22 cellular contexts compared by ENCODE assay signal in the genomic region with DNA sequence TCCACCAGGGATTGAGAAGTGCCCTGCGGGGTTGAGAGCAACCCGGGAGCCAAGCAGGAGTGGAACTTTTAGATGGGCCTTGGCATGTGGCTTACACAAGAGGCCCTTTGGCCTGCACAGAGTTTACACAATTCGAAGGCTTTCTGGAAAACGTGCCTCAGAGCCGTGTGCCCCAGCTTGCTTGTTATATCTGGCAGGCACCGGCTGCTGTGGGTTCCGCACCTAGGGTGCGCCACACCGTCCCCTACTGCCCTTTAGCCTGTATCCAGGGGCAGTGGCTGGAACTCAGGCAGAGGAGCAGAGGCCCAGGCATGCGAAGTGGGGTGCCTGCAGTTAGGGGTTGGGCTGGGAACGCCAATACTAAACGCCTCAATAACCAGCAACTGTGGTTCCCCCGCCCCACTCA. TPM values are rescaled to one million over a fixed set of nuclear protein-coding genes. Genes with fewer than 3 reads are reported as not detected.
"Had no signal": no experiment of that assay in that cellular context is flagged by ENCODE, and none has a peak within 500 bp of the region (broad histone marks: within the 10 kb centered on the region; RNA-seq: fewer than 3 reads in every experiment).

No MANE protein-coding gene starts in this region.

- H3K27me3 ChIP-seq: cardiac muscle cell had no signal

- H3K36me3 ChIP-seq: brain microvascular endothelial cell, cardiac muscle cell had no signal

- ATAC-seq: activated CD4-positive, alpha-beta T cell treated with anti-CD3 and anti-CD28 coated beads for 36 hours; activated T-cell treated with anti-CD3 and anti-CD28 coated beads, Interleukin-2, amount 50 U/mL, for 72 hours had no signal

- H3K4me1 Mint-ChIP-seq: activated CD4-positive, alpha-beta memory T cell treated with anti-CD3 and anti-CD28 coated beads, Interleukin-2, amount 10 ng/mL, durations not matched to agents 7 days and 5 days had no signal

- DNase-seq: activated CD4-positive, alpha-beta memory T cell treated with anti-CD3 and anti-CD28 coated beads, Interleukin-2, amount 10 ng/mL, durations not matched to agents 7 days and 5 days; activated CD4-positive, alpha-beta T cell treated with anti-CD3 and anti-CD28 coated beads for 36 hours; activated CD4-positive, alpha-beta T cell treated with anti-CD3 and anti-CD28 coated beads, Interleukin-2, amount 50 U/mL, for 1 hour; activated gamma-delta T cell treated with Interleukin-2 at 50 U/mL for 16 hours; activated naive CD4-positive, alpha-beta T cell treated with anti-CD3 and anti-CD28 coated beads, Interleukin-2, amount 10 ng/mL, durations not matched to agents 7 days and 5 days; activated naive CD8-positive, alpha-beta T cell treated with anti-CD3 and anti-CD28 coated beads for 36 hours; activated T-cell treated with anti-CD3 and anti-CD28 coated beads, Interleukin-2, amount 50 U/mL, for 72 hours; brain microvascular endothelial cell; MM.1S; NCI-H1105; NCI-H1436 treated with DMSO at 0.1 percent for 48 hours; NCI-H187; NCI-H2081; NCI-H446; NCI-H524; SK-N-SH; T-helper 1 cell had no signal

- H3K27ac Mint-ChIP-seq: activated CD4-positive, alpha-beta memory T cell treated with anti-CD3 and anti-CD28 coated beads, Interleukin-2, amount 10 ng/mL, durations not matched to agents 7 days and 5 days; activated CD4-positive, alpha-beta T cell treated with anti-CD3 and anti-CD28 coated beads for 36 hours; activated naive CD4-positive, alpha-beta T cell treated with anti-CD3 and anti-CD28 coated beads, Interleukin-2, amount 10 ng/mL, durations not matched to agents 7 days and 5 days; activated naive CD8-positive, alpha-beta T cell treated with anti-CD3 and anti-CD28 coated beads for 36 hours; activated T-cell treated with anti-CD3 and anti-CD28 coated beads, Interleukin-2, amount 50 U/mL, for 72 hours; activated T-helper 2 cell treated with anti-CD3 and anti-CD28 coated beads, Interferon-gamma antibody, Interleukin-2, Interleukin-4, amounts not matched to agents 10 μg/mL and 5 μg/mL and 100 μg/mL, durations not matched to agents 14 hours and 24 hours and 36 hours had no signal

- H3K9me3 ChIP-seq: SK-N-SH had no signal

- H3K4me3 ChIP-seq: cardiac muscle cell had no signal

- FAIRE-seq: RCC 7860 had no signal

- H3K9me3 Mint-ChIP-seq: activated CD4-positive, alpha-beta memory T cell treated with anti-CD3 and anti-CD28 coated beads, Interleukin-2, amount 10 ng/mL, durations not matched to agents 7 days and 5 days; activated naive CD4-positive, alpha-beta T cell treated with anti-CD3 and anti-CD28 coated beads, Interleukin-2, amount 10 ng/mL, durations not matched to agents 7 days and 5 days; activated naive CD8-positive, alpha-beta T cell treated with anti-CD3 and anti-CD28 coated beads for 36 hours; activated T-cell treated with anti-CD3 and anti-CD28 coated beads, Interleukin-2, amount 50 U/mL, for 72 hours; activated T-helper 2 cell treated with anti-CD3 and anti-CD28 coated beads, Interferon-gamma antibody, Interleukin-2, Interleukin-4, amounts not matched to agents 10 μg/mL and 5 μg/mL and 100 μg/mL, durations not matched to agents 14 hours and 24 hours and 36 hours had no signal

- H3K4me3 Mint-ChIP-seq: activated CD4-positive, alpha-beta memory T cell treated with anti-CD3 and anti-CD28 coated beads, Interleukin-2, amount 10 ng/mL, durations not matched to agents 7 days and 5 days; activated CD4-positive, alpha-beta T cell treated with anti-CD3 and anti-CD28 coated beads for 36 hours; activated naive CD4-positive, alpha-beta T cell treated with anti-CD3 and anti-CD28 coated beads, Interleukin-2, amount 10 ng/mL, durations not matched to agents 7 days and 5 days; activated naive CD8-positive, alpha-beta T cell treated with anti-CD3 and anti-CD28 coated beads for 36 hours; activated T-cell treated with anti-CD3 and anti-CD28 coated beads, Interleukin-2, amount 50 U/mL, for 72 hours had no signal

- H3K36me3 Mint-ChIP-seq: activated naive CD4-positive, alpha-beta T cell treated with anti-CD3 and anti-CD28 coated beads, Interleukin-2, amount 10 ng/mL, durations not matched to agents 7 days and 5 days; activated naive CD8-positive, alpha-beta T cell treated with anti-CD3 and anti-CD28 coated beads for 36 hours had no signal

- H3K27me3 Mint-ChIP-seq: activated CD4-positive, alpha-beta T cell treated with anti-CD3 and anti-CD28 coated beads for 36 hours; activated naive CD8-positive, alpha-beta T cell treated with anti-CD3 and anti-CD28 coated beads for 36 hours had no signal

- H3K27ac ChIP-seq: brain microvascular endothelial cell, cardiac muscle cell, VCaP had no signal

RNA-seq across cellular contexts. Expression of gene EDAR, which starts 32.9 kb away (rescaled TPM):
- total RNA-seq: activated CD4-positive, alpha-beta memory T cell treated with anti-CD3 and anti-CD28 coated beads, Interleukin-2, amount 10 ng/mL, durations not matched to agents 7 days and 5 days; cardiac muscle cell; T-helper 2 cell treated with Interferon-gamma antibody and Interleukin-4, amounts not matched to agents 100 ng/mL and 5 ng/mL, for 36 hours had no signal
- polyA plus RNA-seq: cardiac muscle cell, SK-N-SH had no signal
